In genomic region chr1:43919906-43920305, GRCh38 we compare ENCODE assay signal across 18 cellular contexts. TPM values are rescaled to one million over a fixed set of nuclear protein-coding genes. Genes with fewer than 3 reads are reported as not detected.
"Had no signal": no experiment of that assay in that cellular context is flagged by ENCODE, and none has a peak within 500 bp of the region (broad histone marks: within the 10 kb centered on the region; RNA-seq: fewer than 3 reads in every experiment).

No MANE protein-coding gene starts in this region.

- H3K9me3 ChIP-seq: esophagus squamous epithelium, lower lobe of right lung, thyroid gland, uterus had no signal

- H3K4me3 ChIP-seq: dorsolateral prefrontal cortex, esophagus squamous epithelium, lower lobe of right lung, thyroid gland, uterus had no signal

- H3K27ac Mint-ChIP-seq: activated naive CD4-positive, alpha-beta T cell treated with anti-CD3 and anti-CD28 coated beads, Interleukin-2, amount 50 U/mL, for 24 hours; immature natural killer cell; mesothelial cell of epicardium had no signal

- H3K4me1 ChIP-seq: lower lobe of right lung, thyroid gland, uterus had no signal

- H3K36me3 Mint-ChIP-seq: activated naive CD4-positive, alpha-beta T cell treated with anti-CD3 and anti-CD28 coated beads, Interleukin-2, amount 50 U/mL, for 24 hours had no signal

- H3K36me3 ChIP-seq: esophagus squamous epithelium, thyroid gland, uterus had no signal

- H3K4me1 Mint-ChIP-seq: activated naive CD4-positive, alpha-beta T cell treated with anti-CD3 and anti-CD28 coated beads, Interleukin-2, amount 50 U/mL, for 24 hours; immature natural killer cell; mesothelial cell of epicardium had no signal

- H3K4me3 Mint-ChIP-seq: activated naive CD4-positive, alpha-beta T cell treated with anti-CD3 and anti-CD28 coated beads, Interleukin-2, amount 50 U/mL, for 24 hours; immature natural killer cell; mesothelial cell of epicardium had no signal

- DNase-seq: activated CD4-positive, alpha-beta T cell treated with anti-CD3 and anti-CD28 coated beads for 48 hours; activated CD8-positive, alpha-beta memory T cell treated with anti-CD3 and anti-CD28 coated beads for 24 hours; activated effector memory CD4-positive, alpha-beta T cell treated with Interleukin-2 at 50 U/mL for 16 hours; activated T-cell treated with anti-CD3 and anti-CD28 coated beads, Interleukin-2, amount 50 U/mL, for 1 hour; dorsolateral prefrontal cortex; esophagus squamous epithelium; foreskin fibroblast; glutamatergic neuron; immature natural killer cell; lower lobe of right lung; stimulated activated CD4-positive, alpha-beta T cell treated with anti-CD3 and anti-CD28 coated beads, Interleukin-4, amount 100 ng/mL, for 4 hours; T1000; thyroid gland; uterus had no signal

- FAIRE-seq: endometrium had no signal

- H3K27me3 ChIP-seq: dorsolateral prefrontal cortex, esophagus squamous epithelium, thyroid gland, uterus had no signal

- H3K27ac ChIP-seq: dorsolateral prefrontal cortex, esophagus squamous epithelium, lower lobe of right lung, thyroid gland, uterus had no signal

- H3K9me3 Mint-ChIP-seq: activated naive CD4-positive, alpha-beta T cell treated with anti-CD3 and anti-CD28 coated beads, Interleukin-2, amount 50 U/mL, for 24 hours; immature natural killer cell; mesothelial cell of epicardium had no signal

- H3K27me3 Mint-ChIP-seq: activated naive CD4-positive, alpha-beta T cell treated with anti-CD3 and anti-CD28 coated beads, Interleukin-2, amount 50 U/mL, for 24 hours had no signal

RNA-seq across cellular contexts. Expression of gene ARTN, which starts 13.7 kb away (rescaled TPM):
- total RNA-seq: skeletal muscle tissue had no signal
- polyA plus RNA-seq: immature natural killer cell had no signal
